Comparison of ENCODE assay signal across 20 cellular contexts in the genomic region with DNA sequence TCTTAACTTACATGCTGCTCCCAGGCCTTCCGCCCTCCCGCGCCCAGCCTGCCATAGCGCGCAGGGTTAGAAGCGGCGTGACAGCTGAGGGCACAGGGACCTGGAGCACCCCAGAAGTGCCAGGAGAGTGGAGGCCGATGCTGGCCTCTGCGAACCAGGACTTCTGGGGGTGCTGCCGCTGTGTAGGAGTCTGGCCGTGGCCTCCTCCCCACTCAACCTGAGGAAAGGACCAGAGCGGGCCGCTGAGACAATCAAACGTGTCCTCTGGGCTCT. TPM values are rescaled to one million over a fixed set of nuclear protein-coding genes. Genes with fewer than 3 reads are reported as not detected.
DNase-seq lines count a peak whose midpoint lies in the region; ATAC-seq, FAIRE-seq and TF ChIP-seq lines count a peak whose summit lies in the region.
"Had no signal": no experiment of that assay in that cellular context is flagged by ENCODE, and none has a peak within 500 bp of the region (broad histone marks: within the 10 kb centered on the region; RNA-seq: fewer than 3 reads in every experiment).

No MANE protein-coding gene starts in this region.

- ATAC-seq in left cardiac atrium (no peak), HG03196 (IDR thresholded peaks at IDR 0.05; ENCODE audit: unreplicated experiment) (no peak)

- no peak for FAIRE-seq in GM12891 (lab: Jason Lieb, UNC)

- TF ChIP-seq CTCF in parathyroid adenoma (IDR thresholded peaks at IDR 0.05) = no peak
- TF ChIP-seq CTCF in tibial nerve (IDR thresholded peaks at IDR 0.05) = no peak

- peaks cover 50% of the 10 kb centered on the region for H3K4me1 ChIP-seq in adipocyte (ENCODE audit: control insufficient read depth, insufficient read depth, low read length)
- no peaks in the 10 kb centered on the region for H3K4me1 ChIP-seq in parathyroid adenoma
- peaks cover 0 to 60% (median 4%) of the 10 kb centered on the region in 4 donors for H3K4me1 ChIP-seq in tibial nerve

- H3K9me3 ChIP-seq in adipocyte (ENCODE audit: control insufficient read depth, low read length) (no peaks in the 10 kb centered on the region), parathyroid adenoma (ENCODE audit: control insufficient read depth, low read length) (no peaks in the 10 kb centered on the region), tibial nerve (no peaks in the 10 kb centered on the region)

- H2AFZ ChIP-seq in parathyroid adenoma = no peak overlapping the region
- H2AFZ ChIP-seq: PC-9 had no signal

- H3K27ac ChIP-seq in parathyroid adenoma (peak overlapping the region; percentile 64), tibial nerve (peak overlapping the region; percentile 75 to 91 (median 86))
- H3K27ac ChIP-seq: cardiac muscle cell, PC-9 had no signal

- H3K36me3 ChIP-seq in adipocyte (ENCODE audit: control insufficient read depth, insufficient read depth, low read length, severe bottlenecking) (peaks cover under 1% of the 10 kb centered on the region), parathyroid adenoma (ENCODE audit: control insufficient read depth, insufficient read depth, low read length) (no peaks in the 10 kb centered on the region), tibial nerve (peaks cover 0 to 20% (median 1%) of the 10 kb centered on the region in 3 donors)
- H3K36me3 ChIP-seq: cardiac muscle cell had no signal

- no peaks in the 10 kb centered on the region for H3K79me2 ChIP-seq in parathyroid adenoma

- WGBS in tibial nerve, 2 donors = 61 to 84% methylated on average over 2 to 14 of the region's 14 CpGs

- H3K4me3 ChIP-seq in adipocyte (ENCODE audit: low read length) = no peak overlapping the region
- H3K4me3 ChIP-seq in parathyroid adenoma (ENCODE audit: low read depth, low read length) = no peak overlapping the region
- H3K4me3 ChIP-seq in tibial nerve = no peak overlapping the region
- H3K4me3 ChIP-seq: cardiac muscle cell, PC-9 had no signal

- TF ChIP-seq POLR2A in tibial nerve (IDR thresholded peaks at IDR 0.05) = no peak
- TF ChIP-seq POLR2A in GM12891 (IDR thresholded peaks at IDR 0.05; ENCODE audit: low read depth, low read length) = no peak

- peak overlapping the region; percentile 6 for H3K4me2 ChIP-seq in parathyroid adenoma (ENCODE audit: low read length)
- H3K4me2 ChIP-seq: PC-9 had no signal

- H3K9ac ChIP-seq in adipocyte (ENCODE audit: low read length) (peak overlapping the region; percentile 73), parathyroid adenoma (no peak overlapping the region)

- intact Hi-C loops in left cardiac atrium (cut with DNase I) = loop anchor here in 1 of 2 donors (5.0 kb wide), 1 partner anchor 39 kb away; a partner anchor contains a TSS

- H3K27me3 ChIP-seq in adipocyte (replicated peaks; ENCODE audit: control insufficient read depth, insufficient read depth, low read length) (no peaks in the 10 kb centered on the region), parathyroid adenoma (ENCODE audit: control insufficient read depth, insufficient read depth, low read length) (no peaks in the 10 kb centered on the region), tibial nerve (no peaks in the 10 kb centered on the region)
- H3K27me3 ChIP-seq: cardiac muscle cell had no signal

- DNase-seq in adipocyte (ENCODE audit: low read depth) (no peak), left cardiac atrium (peak; percentile 23), tibial nerve (ENCODE audit: low spot score in 2 of 2) (no peak), EL (no peak), GM12891 (ENCODE audit: insufficient read length, low spot score) (no peak)
- DNase-seq: activated B cell treated with CpG ODN at 0.5 μM for 24 hours; activated naive CD4-positive, alpha-beta T cell treated with anti-CD3 and anti-CD28 coated beads, Interleukin-2, amount 50 U/mL, for 16 hours; C1 segment of cervical spinal cord; DMS79 treated with DMSO at 0.1 percent for 48 hours; glutamatergic neuron; kidney glomerular epithelial cell; NCI-H187; NCI-H526 treated with DMSO at 0.1 percent for 48 hours; nephron progenitor cell; PC-9 had no signal

- TF ChIP-seq EP300 in tibial nerve (IDR thresholded peaks at IDR 0.05) = no peak

TF ChIP-seq in GM12891, 5 proteins besides CTCF, POLR2A, EP300 and RAD21:
- TF ChIP-seq TAF1 (IDR thresholded peaks at IDR 0.05; ENCODE audit: low read depth, low read length) = no peak
- TF ChIP-seq POLR2AphosphoS5 (IDR thresholded peaks at IDR 0.05; ENCODE audit: low read depth, low read length) = no peak
- TF ChIP-seq PAX5 (IDR thresholded peaks at IDR 0.05; ENCODE audit: insufficient read depth, low read length, severe bottlenecking) = no peak
- TF ChIP-seq POU2F2 (IDR thresholded peaks at IDR 0.05; ENCODE audit: low read depth, low read length) = no peak

RNA-seq across cellular contexts. Expression of a gene that starts 1.9 kb away (rescaled TPM):
- total RNA-seq in left cardiac atrium = 10 to 100 TPM; 26.7 to 29.4 TPM
- 10 to 100 TPM; 46.3 to 53.7 (median 48.9) TPM for total RNA-seq in tibial nerve
- polyA plus RNA-seq in GM12891 (2012; ENCODE audit: low read depth, missing spikeins) = 0.60 TPM
- total RNA-seq: PC-9 had no signal

RNA-seq across cellular contexts. Expression of a gene that starts 38.4 kb away (rescaled TPM):
- total RNA-seq in left cardiac atrium = 10 to 100 TPM; 17.9 to 22.2 TPM
- total RNA-seq in tibial nerve = 10 to 100 TPM; 37.1 to 84.6 (median 45.3) TPM
- polyA plus RNA-seq in GM12891 (2012; ENCODE audit: low read depth, missing spikeins) = 22.3 TPM

RNA-seq across cellular contexts. Expression of a gene that starts 42.8 kb away (rescaled TPM):
- total RNA-seq in left cardiac atrium = under 1 TPM in 1 of 2 donors, not detected in 1; 0.21 TPM
- total RNA-seq in tibial nerve = not detected
- polyA plus RNA-seq in GM12891 (2012; ENCODE audit: low read depth, missing spikeins) = not detected
- total RNA-seq: activated B cell treated with CpG ODN at 0.5 μM for 24 hours, subcutaneous adipose tissue had no signal
- polyA plus RNA-seq: cardiac muscle cell, endothelial cell of umbilical vein had no signal

RNA-seq across cellular contexts. Expression of a gene that starts 56.7 kb away (rescaled TPM):
- total RNA-seq in left cardiac atrium (10 to 100 TPM; 43.0 to 49.7 TPM), tibial nerve (100 to 1,000 TPM in 2 of 4 donors, 10 to 100 TPM in 2; 38.7 to 136 (median 73.1) TPM)
- 26.4 TPM for polyA plus RNA-seq in GM12891 (2012; ENCODE audit: low read depth, missing spikeins)
